ENCODE assay signal across 1 cellular context in the genomic region with DNA sequence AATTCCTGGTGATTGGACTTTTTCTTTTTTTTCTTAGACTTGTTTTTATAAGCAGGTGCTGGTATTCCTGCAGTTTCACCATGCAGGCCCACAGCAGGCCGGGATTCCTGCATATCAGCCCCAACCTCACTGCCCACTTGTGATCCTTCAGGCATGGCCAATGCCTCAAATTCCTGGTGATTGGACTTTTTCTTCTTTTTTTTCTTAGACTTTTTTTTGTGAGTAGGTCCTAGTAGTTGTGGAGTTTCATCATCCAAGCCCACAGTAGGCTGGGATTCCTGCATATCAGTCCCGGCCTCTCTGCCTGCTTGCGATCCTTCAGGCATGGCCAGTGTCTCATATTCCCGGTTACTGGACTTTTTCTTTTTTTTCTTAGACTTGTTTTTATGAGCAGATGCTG.
TF ChIP-seq lines count a peak whose summit lies in the region.

No MANE protein-coding gene starts in this region.

TF ChIP-seq in HEK293, 187 proteins besides CTCF, POLR2A, EP300 and RAD21 (continued from another document):
- TF ChIP-seq, protein P1, sequence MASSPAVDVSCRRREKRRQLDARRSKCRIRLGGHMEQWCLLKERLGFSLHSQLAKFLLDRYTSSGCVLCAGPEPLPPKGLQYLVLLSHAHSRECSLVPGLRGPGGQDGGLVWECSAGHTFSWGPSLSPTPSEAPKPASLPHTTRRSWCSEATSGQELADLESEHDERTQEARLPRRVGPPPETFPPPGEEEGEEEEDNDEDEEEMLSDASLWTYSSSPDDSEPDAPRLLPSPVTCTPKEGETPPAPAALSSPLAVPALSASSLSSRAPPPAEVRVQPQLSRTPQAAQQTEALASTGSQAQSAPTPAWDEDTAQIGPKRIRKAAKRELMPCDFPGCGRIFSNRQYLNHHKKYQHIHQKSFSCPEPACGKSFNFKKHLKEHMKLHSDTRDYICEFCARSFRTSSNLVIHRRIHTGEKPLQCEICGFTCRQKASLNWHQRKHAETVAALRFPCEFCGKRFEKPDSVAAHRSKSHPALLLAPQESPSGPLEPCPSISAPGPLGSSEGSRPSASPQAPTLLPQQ (tag by site-specific recombination; IDR thresholded peaks at IDR 0.05), result no peak
- TF ChIP-seq ZNF664 (tag by site-specific recombination; IDR thresholded peaks at IDR 0.05) (no peak), ZNF610 (tag by site-specific recombination; IDR thresholded peaks at IDR 0.05; ENCODE audit: borderline replicate concordance) (no peak)
TF ChIP-seq in HEK293: peak in this region for 1.
